ENCODE assay signal across 1 cellular context in the genomic region with DNA sequence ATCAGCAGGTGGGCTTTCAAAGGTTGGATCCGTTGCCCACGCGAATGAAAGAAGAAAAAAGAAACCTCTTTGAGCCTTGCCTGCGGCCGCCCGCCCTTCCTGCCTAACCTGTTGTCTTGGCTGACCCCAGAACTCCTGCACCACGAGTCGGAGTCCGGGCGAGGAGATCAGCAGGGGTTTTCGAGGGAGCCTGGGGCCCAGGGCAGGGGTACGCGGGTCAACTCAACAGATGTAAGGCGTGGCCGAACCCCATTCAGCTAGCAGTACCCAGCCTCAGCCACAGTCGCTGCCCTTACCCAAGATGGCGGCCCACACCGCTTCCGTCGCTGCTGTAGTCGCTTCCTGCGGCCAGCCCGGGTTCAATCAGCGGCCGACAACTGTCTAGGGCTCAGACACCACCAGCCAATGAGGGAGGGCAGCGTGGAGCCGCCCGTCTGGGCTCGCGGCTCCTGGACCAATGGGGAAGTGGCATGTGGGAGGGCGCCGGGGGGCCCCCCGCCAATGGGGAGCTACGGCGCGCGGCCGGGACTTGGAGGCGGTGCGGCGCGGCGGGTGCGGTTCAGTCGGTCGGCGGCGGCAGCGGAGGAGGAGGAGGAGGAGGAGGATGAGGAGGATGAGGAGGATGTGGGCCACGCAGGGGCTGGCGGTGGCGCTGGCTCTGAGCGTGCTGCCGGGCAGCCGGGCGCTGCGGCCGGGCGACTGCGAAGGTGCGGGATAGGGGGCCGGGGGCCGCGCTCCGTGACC.
TF ChIP-seq lines count a peak whose summit lies in the region.

Gene MANF, plus strand, starts transcription at position 562 of the 744 bp plus-strand sequence. Its CDS starts 52 bp downstream, at position 614.

TF ChIP-seq in K562, 482 proteins besides CTCF, POLR2A, EP300 and RAD21 (continued from another document and continues in another):
- no peak for TF ChIP-seq MGA (IDR thresholded peaks at IDR 0.05)
- TF ChIP-seq ZNF586 (CRISPR knock-in tag; conservative IDR thresholded peaks at IDR 0.05), result no peak
- no peak for TF ChIP-seq SPI1 (IDR thresholded peaks at IDR 0.05; ENCODE audit: borderline replicate concordance, low read depth, low read length)
- 0 out of 2 replicates have a peak, but pooled peaks have one; percentile 38 for TF ChIP-seq ATF1 (CRISPR knock-in tag; IDR thresholded peaks at IDR 0.05)
- peak; percentile 96 for TF ChIP-seq ATF1 (tag; IDR thresholded peaks at IDR 0.05)
- no peak for TF ChIP-seq ZNF41 (CRISPR knock-in tag; conservative IDR thresholded peaks at IDR 0.05)
- TF ChIP-seq SRSF3 (IDR thresholded peaks at IDR 0.05; ENCODE audit: insufficient read depth, low read length), result no peak
- TF ChIP-seq ARID2 (IDR thresholded peaks at IDR 0.05), result no peak
- TF ChIP-seq L3MBTL2 (IDR thresholded peaks at IDR 0.05), result no peak
- TF ChIP-seq NR2F6 (CRISPR knock-in tag; IDR thresholded peaks at IDR 0.05), result no peak
- TF ChIP-seq ZC3H11A (IDR thresholded peaks at IDR 0.05; ENCODE audit: low read depth, low read length), result no peak
- no peak for TF ChIP-seq ZNF282 (CRISPR knock-in tag; IDR thresholded peaks at IDR 0.05)
- TF ChIP-seq ZNF589 (CRISPR knock-in tag; IDR thresholded peaks at IDR 0.05; ENCODE audit: low read depth), result no peak
- TF ChIP-seq, protein P1, sequence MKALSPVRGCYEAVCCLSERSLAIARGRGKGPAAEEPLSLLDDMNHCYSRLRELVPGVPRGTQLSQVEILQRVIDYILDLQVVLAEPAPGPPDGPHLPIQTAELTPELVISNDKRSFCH (CRISPR knock-in tag; IDR thresholded peaks at IDR 0.05), result no peak
- TF ChIP-seq, protein P1 (tag; IDR thresholded peaks at IDR 0.05), result no peak
- no peak for TF ChIP-seq ZNF518B (CRISPR knock-in tag; IDR thresholded peaks at IDR 0.05)
- TF ChIP-seq BMI1 (IDR thresholded peaks at IDR 0.05; ENCODE audit: low read length), result no peak
- TF ChIP-seq NFIC (IDR thresholded peaks at IDR 0.05), result no peak
- no peak for TF ChIP-seq HEY1 (CRISPR knock-in tag; IDR thresholded peaks at IDR 0.05; ENCODE audit: borderline replicate concordance)
- TF ChIP-seq ZNF695 (CRISPR knock-in tag; IDR thresholded peaks at IDR 0.05), result no peak
- no peak for TF ChIP-seq DDX20 (tag; IDR thresholded peaks at IDR 0.05; ENCODE audit: low read depth)
- no peak for TF ChIP-seq ZNF175 (CRISPR knock-in tag; IDR thresholded peaks at IDR 0.05; ENCODE audit: low read depth)
- TF ChIP-seq NCOR1 (IDR thresholded peaks at IDR 0.05), result no peak
- no peak for TF ChIP-seq CGGBP1 (CRISPR knock-in tag; IDR thresholded peaks at IDR 0.05)
- TF ChIP-seq NFIX (CRISPR knock-in tag; IDR thresholded peaks at IDR 0.05; ENCODE audit: low read depth), result no peak
- TF ChIP-seq CCNT2 (IDR thresholded peaks at IDR 0.05; ENCODE audit: borderline replicate concordance, extremely low read depth, insufficient read length, low read depth, low read length), result peak; percentile 72
- TF ChIP-seq ZBTB49 (CRISPR knock-in tag; IDR thresholded peaks at IDR 0.05; ENCODE audit: borderline replicate concordance), result no peak
- no peak for TF ChIP-seq ZBTB8A (IDR thresholded peaks at IDR 0.05; ENCODE audit: partially characterized antibody)
- TF ChIP-seq ZNF431 (CRISPR knock-in tag; IDR thresholded peaks at IDR 0.05), result no peak
- no peak for TF ChIP-seq ZNF121 (CRISPR knock-in tag; conservative IDR thresholded peaks at IDR 0.05)
- TF ChIP-seq, protein P2, sequence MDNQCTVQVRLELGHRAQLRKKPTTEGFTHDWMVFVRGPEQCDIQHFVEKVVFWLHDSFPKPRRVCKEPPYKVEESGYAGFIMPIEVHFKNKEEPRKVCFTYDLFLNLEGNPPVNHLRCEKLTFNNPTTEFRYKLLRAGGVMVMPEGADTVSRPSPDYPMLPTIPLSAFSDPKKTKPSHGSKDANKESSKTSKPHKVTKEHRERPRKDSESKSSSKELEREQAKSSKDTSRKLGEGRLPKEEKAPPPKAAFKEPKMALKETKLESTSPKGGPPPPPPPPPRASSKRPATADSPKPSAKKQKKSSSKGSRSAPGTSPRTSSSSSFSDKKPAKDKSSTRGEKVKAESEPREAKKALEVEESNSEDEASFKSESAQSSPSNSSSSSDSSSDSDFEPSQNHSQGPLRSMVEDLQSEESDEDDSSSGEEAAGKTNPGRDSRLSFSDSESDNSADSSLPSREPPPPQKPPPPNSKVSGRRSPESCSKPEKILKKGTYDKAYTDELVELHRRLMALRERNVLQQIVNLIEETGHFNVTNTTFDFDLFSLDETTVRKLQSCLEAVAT (IDR thresholded peaks at IDR 0.05), result no peak
- no peak for TF ChIP-seq PPARD (CRISPR knock-in tag; IDR thresholded peaks at IDR 0.05)
- peak; percentile 56 for TF ChIP-seq POLR2AphosphoS5 (IDR thresholded peaks at IDR 0.05; ENCODE audit: control insufficient read depth, insufficient read depth, low read depth, low read length)
- no peak for TF ChIP-seq CHD4 (IDR thresholded peaks at IDR 0.05; ENCODE audit: insufficient read depth, insufficient replicate concordance, low read depth, low read length, poor library complexity, severe bottlenecking)
- TF ChIP-seq EZH2 (IDR thresholded peaks at IDR 0.05; ENCODE audit: borderline replicate concordance, low read depth, low read length), result no peak
- TF ChIP-seq VEZF1 (CRISPR knock-in tag; IDR thresholded peaks at IDR 0.05), result peak; percentile 28; the same call in 1 of the 2 replicates
- TF ChIP-seq ZC3H4 (CRISPR knock-in tag; IDR thresholded peaks at IDR 0.05; ENCODE audit: borderline replicate concordance), result no peak
- TF ChIP-seq ZNF507 (tag; conservative IDR thresholded peaks at IDR 0.05), result no peak
- TF ChIP-seq PCBP2 (IDR thresholded peaks at IDR 0.05; ENCODE audit: low read depth, low read length, poor library complexity, severe bottlenecking), result peak; percentile 93
